19 cellular contexts compared by ENCODE assay signal in the genomic region with DNA sequence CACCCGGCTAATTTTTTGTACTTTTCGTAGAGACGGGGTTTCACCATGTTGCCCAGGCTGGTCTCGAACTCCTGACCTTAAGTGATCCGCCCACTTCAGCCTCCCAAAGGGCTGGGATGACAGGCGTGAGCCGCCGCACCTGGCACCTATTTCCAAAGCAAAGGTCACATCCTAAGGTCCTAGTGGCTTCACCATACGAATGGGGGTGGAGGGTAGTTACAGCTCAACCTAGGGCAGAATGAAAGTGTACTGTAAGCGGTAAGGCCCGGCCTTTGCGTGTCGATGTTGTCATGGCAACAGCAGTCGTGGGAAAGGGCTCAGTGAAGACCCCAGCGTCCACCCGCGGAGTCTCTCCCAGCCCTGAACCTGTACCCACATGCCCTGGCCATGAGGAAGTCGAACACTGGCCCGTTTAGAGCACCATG. TPM values are rescaled to one million over a fixed set of nuclear protein-coding genes. Genes with fewer than 3 reads are reported as not detected.
DNase-seq lines count a peak whose midpoint lies in the region; ATAC-seq and TF ChIP-seq lines count a peak whose summit lies in the region.
"Had no signal": no experiment of that assay in that cellular context is flagged by ENCODE, and none has a peak within 500 bp of the region (broad histone marks: within the 10 kb centered on the region; RNA-seq: fewer than 3 reads in every experiment).

No MANE protein-coding gene starts in this region.

- H3K27ac ChIP-seq in Peyer's patch = peak overlapping the region in 3 of 4 donors; percentile 76 to 100 (median 95)
- peak overlapping the region; percentile 90 for H3K27ac ChIP-seq in duodenal mucosa (ENCODE audit: low read depth, low read length)
- no peak overlapping the region for H3K27ac ChIP-seq in upper lobe of right lung
- no peak overlapping the region for H3K27ac ChIP-seq in tibial artery
- H3K27ac ChIP-seq: epithelial cell of prostate, ovary had no signal

- H3K36me3 Mint-ChIP-seq in nephron (ENCODE audit: low read depth) = peaks cover 10% of the 10 kb centered on the region

- TF ChIP-seq CTCF in Peyer's patch (IDR thresholded peaks at IDR 0.05) (no peak), nephron (IDR thresholded peaks at IDR 0.05; ENCODE audit: unreplicated experiment in 3 of 3) (no peak), upper lobe of right lung (IDR thresholded peaks at IDR 0.05) (no peak), tibial artery (IDR thresholded peaks at IDR 0.05) (no peak)

- DNase-seq in Peyer's patch (peak in 2 of 3 donors; percentile 60 to 76), upper lobe of right lung (peak; percentile 58), tibial artery (no peak), T-helper 9 cell (no peak)
- DNase-seq in activated CD8-positive, alpha-beta memory T cell treated with anti-CD3 and anti-CD28 coated beads, Interleukin-2, amount 50 U/mL, for 48 hours = no peak
- DNase-seq: activated CD8-positive, alpha-beta memory T cell treated with anti-CD3 and anti-CD28 coated beads for 24 hours; DMS79; glutamatergic neuron; mesendoderm; stimulated activated CD4-positive, alpha-beta T cell treated with anti-CD3 and anti-CD28 coated beads, Interleukin-12 subunit alpha, Interleukin-12 subunit beta, amount 100 ng/mL, for 4 hours; stimulated activated naive CD8-positive, alpha-beta T cell treated with anti-CD3 and anti-CD28 coated beads, Interleukin-15, amount 100 ng/mL, for 72 hours had no signal

- H3K4me3 Mint-ChIP-seq in nephron = peak overlapping the region in 2 of 3 experiments; percentile 85 to 92
- H3K4me3 Mint-ChIP-seq: WTC11 had no signal

- peak overlapping the region; percentile 38 to 52 for H3K9ac ChIP-seq in duodenal mucosa (ENCODE audit: low read depth in 1 of 2, low read length in 2 of 2)

- H3K4me3 ChIP-seq in Peyer's patch (peak overlapping the region in 1 of 4 donors; percentile 5), duodenal mucosa (ENCODE audit: low read depth in 1 of 2, low read length in 2 of 2) (no peak overlapping the region), upper lobe of right lung (no peak overlapping the region), tibial artery (no peak overlapping the region)
- H3K4me3 ChIP-seq: ovary had no signal

- H3K4me1 Mint-ChIP-seq in nephron = peaks cover 18% of the 10 kb centered on the region

- H3K27ac Mint-ChIP-seq in nephron = peak overlapping the region; percentile 91 to 98 (median 95)
- H3K27ac Mint-ChIP-seq: activated T-helper 2 cell treated with anti-CD3 and anti-CD28 coated beads, Interferon-gamma antibody, Interleukin-2, Interleukin-4, amounts not matched to agents 10 μg/mL and 5 μg/mL and 100 μg/mL, durations not matched to agents 14 hours and 24 hours and 36 hours; WTC11 had no signal

- H3K27me3 ChIP-seq in Peyer's patch = no peaks in the 10 kb centered on the region
- H3K27me3 ChIP-seq in duodenal mucosa (ENCODE audit: control insufficient read depth in 1 of 2, insufficient read depth in 2 of 2, low read length in 2 of 2) = no peaks in the 10 kb centered on the region
- H3K27me3 ChIP-seq in upper lobe of right lung = no peaks in the 10 kb centered on the region
- no peaks in the 10 kb centered on the region for H3K27me3 ChIP-seq in tibial artery
- H3K27me3 ChIP-seq: ovary had no signal

- no peak for TF ChIP-seq POLR2A in Peyer's patch (IDR thresholded peaks at IDR 0.05)

- intact Hi-C loops in upper lobe of right lung (cut with DNase I) = no loop called here
- intact Hi-C loops in tibial artery (cut with DNase I; ENCODE audit: low total_unique reads) = no loop called here

- H3K4me1 ChIP-seq in Peyer's patch (peaks cover 0 to 48% (median 12%) of the 10 kb centered on the region in 4 donors), duodenal mucosa (ENCODE audit: control insufficient read depth in 1 of 2, insufficient read depth in 2 of 2, low read length in 2 of 2) (peaks cover 39 to 55% of the 10 kb centered on the region in 2 donors), upper lobe of right lung (peaks cover 25% of the 10 kb centered on the region), tibial artery (peaks cover 0 to 29% (median 22%) of the 10 kb centered on the region in 4 donors)

- H3K9me3 ChIP-seq in Peyer's patch (no peaks in the 10 kb centered on the region), duodenal mucosa (ENCODE audit: control insufficient read depth in 1 of 2, low read length in 2 of 2) (no peaks in the 10 kb centered on the region), upper lobe of right lung (no peaks in the 10 kb centered on the region), tibial artery (no peaks in the 10 kb centered on the region)
- H3K9me3 ChIP-seq: ovary had no signal

- no peaks in the 10 kb centered on the region for H3K27me3 Mint-ChIP-seq in nephron (ENCODE audit: low read depth)
- H3K27me3 Mint-ChIP-seq: stimulated activated naive CD8-positive, alpha-beta T cell treated with anti-CD3 and anti-CD28 coated beads, Interleukin-15, amount 100 ng/mL, for 72 hours had no signal

- no peaks in the 10 kb centered on the region for H3K9me3 Mint-ChIP-seq in nephron
- H3K9me3 Mint-ChIP-seq: activated T-helper 2 cell treated with anti-CD3 and anti-CD28 coated beads, Interferon-gamma antibody, Interleukin-2, Interleukin-4, amounts not matched to agents 10 μg/mL and 5 μg/mL and 100 μg/mL, durations not matched to agents 14 hours and 24 hours and 36 hours; stimulated activated naive CD8-positive, alpha-beta T cell treated with anti-CD3 and anti-CD28 coated beads, Interleukin-15, amount 100 ng/mL, for 72 hours; WTC11 had no signal

- ATAC-seq in upper lobe of right lung = no peak
- ATAC-seq: Panc1; SK-N-SH treated with all-trans-retinoic acid at 6 μM for 48 hours; stimulated activated naive CD8-positive, alpha-beta T cell treated with anti-CD3 and anti-CD28 coated beads, Interleukin-15, amount 100 ng/mL, for 72 hours; WTC11 had no signal

- H3K36me3 ChIP-seq in Peyer's patch = peaks cover 0 to 16% (median 0%) of the 10 kb centered on the region in 3 donors
- peaks cover 14 to 15% of the 10 kb centered on the region in 2 donors for H3K36me3 ChIP-seq in duodenal mucosa (ENCODE audit: control insufficient read depth in 1 of 2, insufficient read depth in 2 of 2, low read length in 2 of 2)
- H3K36me3 ChIP-seq in upper lobe of right lung = peaks cover 17% of the 10 kb centered on the region
- peaks cover 10 to 16% (median 10%) of the 10 kb centered on the region in 3 donors for H3K36me3 ChIP-seq in tibial artery
- H3K36me3 ChIP-seq: ovary had no signal

RNA-seq across cellular contexts. Expression of a gene that starts 1.6 kb away (rescaled TPM):
- total RNA-seq in Peyer's patch (10 to 100 TPM; 15.9 to 41.3 (median 24.7) TPM), upper lobe of right lung (9.4 TPM)

RNA-seq across cellular contexts. Expression of a gene that starts 6.1 kb away (rescaled TPM):
- total RNA-seq in Peyer's patch (10 to 100 TPM in 1 of 4 donors, 1 to 10 TPM in 2, not detected in 1; 2.3 to 23.1 (median 2.5) TPM), upper lobe of right lung (not detected)
- total RNA-seq: activated T-helper 2 cell treated with anti-CD3 and anti-CD28 coated beads, Interferon-gamma antibody, Interleukin-2, Interleukin-4, amounts not matched to agents 10 μg/mL and 5 μg/mL and 100 μg/mL, durations not matched to agents 14 hours and 24 hours and 36 hours; WTC11 had no signal

RNA-seq across cellular contexts. Expression of a gene that starts 22.4 kb away (rescaled TPM):
- total RNA-seq in Peyer's patch (100 to 1,000 TPM; 102 to 146 (median 133) TPM), upper lobe of right lung (30.7 TPM)

Comparison
In these comparisons a context has a peak if more than half of its experiments do, and no peak if none do; other contexts are left out.
1. DNase-seq: peak in Peyer's patch (2 of 3) and upper lobe of right lung (single experiment); none in tibial artery (0 of 2), T-helper 9 cell (single experiment) and activated CD8-positive, alpha-beta memory T cell treated with anti-CD3 and anti-CD28 coated beads, Interleukin-2, amount 50 U/mL, for 48 hours (single experiment).
2. H3K27ac ChIP-seq: peak in Peyer's patch (3 of 4) and duodenal mucosa (single experiment); none in upper lobe of right lung (single experiment) and tibial artery (0 of 2).